In the genomic region with DNA sequence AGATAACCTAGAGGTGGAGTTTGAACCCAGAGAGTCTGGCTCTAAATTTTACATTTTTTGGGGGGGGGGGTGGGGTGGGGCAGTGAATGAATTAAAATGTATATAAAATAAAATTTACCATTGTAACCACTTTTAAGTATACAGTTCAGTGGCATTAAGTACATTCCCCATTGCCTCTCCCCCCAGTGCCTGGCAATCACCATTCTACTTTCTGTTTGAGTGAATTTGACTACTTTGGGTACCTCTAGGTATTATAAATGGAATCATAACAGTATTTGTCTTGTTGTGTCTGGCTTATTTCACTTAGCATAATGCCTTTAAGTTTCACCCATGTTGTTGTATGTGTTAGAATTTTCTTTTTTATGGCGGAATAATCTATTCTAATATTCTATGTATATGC, we compare ENCODE assay signal across 2 cellular contexts.
TF ChIP-seq lines count a peak whose summit lies in the region.

No MANE protein-coding gene starts in this region.

TF ChIP-seq in GM12878, 131 proteins besides CTCF, POLR2A, EP300 and RAD21:
- no peak for TF ChIP-seq TCF7 (IDR thresholded peaks at IDR 0.05; ENCODE audit: borderline replicate concordance)
- TF ChIP-seq, protein P1, sequence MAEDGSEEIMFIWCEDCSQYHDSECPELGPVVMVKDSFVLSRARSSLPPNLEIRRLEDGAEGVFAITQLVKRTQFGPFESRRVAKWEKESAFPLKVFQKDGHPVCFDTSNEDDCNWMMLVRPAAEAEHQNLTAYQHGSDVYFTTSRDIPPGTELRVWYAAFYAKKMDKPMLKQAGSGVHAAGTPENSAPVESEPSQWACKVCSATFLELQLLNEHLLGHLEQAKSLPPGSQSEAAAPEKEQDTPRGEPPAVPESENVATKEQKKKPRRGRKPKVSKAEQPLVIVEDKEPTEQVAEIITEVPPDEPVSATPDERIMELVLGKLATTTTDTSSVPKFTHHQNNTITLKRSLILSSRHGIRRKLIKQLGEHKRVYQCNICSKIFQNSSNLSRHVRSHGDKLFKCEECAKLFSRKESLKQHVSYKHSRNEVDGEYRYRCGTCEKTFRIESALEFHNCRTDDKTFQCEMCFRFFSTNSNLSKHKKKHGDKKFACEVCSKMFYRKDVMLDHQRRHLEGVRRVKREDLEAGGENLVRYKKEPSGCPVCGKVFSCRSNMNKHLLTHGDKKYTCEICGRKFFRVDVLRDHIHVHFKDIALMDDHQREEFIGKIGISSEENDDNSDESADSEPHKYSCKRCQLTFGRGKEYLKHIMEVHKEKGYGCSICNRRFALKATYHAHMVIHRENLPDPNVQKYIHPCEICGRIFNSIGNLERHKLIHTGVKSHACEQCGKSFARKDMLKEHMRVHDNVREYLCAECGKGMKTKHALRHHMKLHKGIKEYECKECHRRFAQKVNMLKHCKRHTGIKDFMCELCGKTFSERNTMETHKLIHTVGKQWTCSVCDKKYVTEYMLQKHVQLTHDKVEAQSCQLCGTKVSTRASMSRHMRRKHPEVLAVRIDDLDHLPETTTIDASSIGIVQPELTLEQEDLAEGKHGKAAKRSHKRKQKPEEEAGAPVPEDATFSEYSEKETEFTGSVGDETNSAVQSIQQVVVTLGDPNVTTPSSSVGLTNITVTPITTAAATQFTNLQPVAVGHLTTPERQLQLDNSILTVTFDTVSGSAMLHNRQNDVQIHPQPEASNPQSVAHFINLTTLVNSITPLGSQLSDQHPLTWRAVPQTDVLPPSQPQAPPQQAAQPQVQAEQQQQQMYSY (CRISPR knock-in tag; IDR thresholded peaks at IDR 0.05): no peak
- TF ChIP-seq WRNIP1 (IDR thresholded peaks at IDR 0.05; ENCODE audit: borderline replicate concordance, low read depth, low read length): no peak
- no peak for TF ChIP-seq PKNOX1 (IDR thresholded peaks at IDR 0.05)
- TF ChIP-seq USF1 (IDR thresholded peaks at IDR 0.05; ENCODE audit: borderline replicate concordance, extremely low read length, insufficient read depth, low read depth, low read length): no peak
- no peak for TF ChIP-seq RFX5 (IDR thresholded peaks at IDR 0.05; ENCODE audit: low read depth, low read length)
- no peak for TF ChIP-seq SRF (IDR thresholded peaks at IDR 0.05; ENCODE audit: low read depth in 2 of 2, low read length in 2 of 2)
- TF ChIP-seq HDAC2 (IDR thresholded peaks at IDR 0.05): no peak
- TF ChIP-seq MEF2A (IDR thresholded peaks at IDR 0.05; ENCODE audit: insufficient read depth, low read depth, low read length): no peak
- TF ChIP-seq TARDBP (IDR thresholded peaks at IDR 0.05; ENCODE audit: borderline replicate concordance): no peak
- TF ChIP-seq MYC (IDR thresholded peaks at IDR 0.05; ENCODE audit: insufficient read depth, insufficient read length, insufficient replicate concordance, low read length, severe bottlenecking): no peak

TF ChIP-seq in WTC11, 78 proteins besides CTCF, POLR2A, EP300 and RAD21:
- no peak for TF ChIP-seq CREB1 (CRISPR knock-in tag; IDR thresholded peaks at IDR 0.05)
- no peak for TF ChIP-seq GRHL2 (CRISPR knock-in tag; IDR thresholded peaks at IDR 0.05; ENCODE audit: insufficient replicate concordance, severe bottlenecking)
- no peak for TF ChIP-seq GTF2I (CRISPR knock-in tag; conservative IDR thresholded peaks at IDR 0.05)
- TF ChIP-seq JAZF1 (CRISPR knock-in tag; IDR thresholded peaks at IDR 0.05): no peak
- no peak for TF ChIP-seq NFE2L1 (CRISPR knock-in tag; IDR thresholded peaks at IDR 0.05)
- no peak for TF ChIP-seq ESRRA (CRISPR knock-in tag; IDR thresholded peaks at IDR 0.05; ENCODE audit: borderline replicate concordance)
- no peak for TF ChIP-seq ZNF138 (CRISPR knock-in tag; conservative IDR thresholded peaks at IDR 0.05)
- no peak for TF ChIP-seq KAT7 (CRISPR knock-in tag; IDR thresholded peaks at IDR 0.05; ENCODE audit: borderline replicate concordance)
- no peak for TF ChIP-seq ARID4B (CRISPR knock-in tag; IDR thresholded peaks at IDR 0.05; ENCODE audit: borderline replicate concordance)
